8 cellular contexts compared by ENCODE assay signal in genomic region chr7:31122649-31123058, GRCh38.
DNase-seq lines count a peak whose midpoint lies in the region; ATAC-seq and TF ChIP-seq lines count a peak whose summit lies in the region.

No MANE protein-coding gene starts in this region.

- TF ChIP-seq CTCF in osteoblast (IDR thresholded peaks at IDR 0.05; ENCODE audit: extremely low read depth, low read depth, low read length): peak; percentile 94

- CTCF ChIA-PET in activated CD4-positive, alpha-beta T cell treated with anti-CD3 and anti-CD28 coated beads for 36 hours (lab: Charles Lee): interaction anchor here (0.6 to 11.6 kb wide), 41 partner anchors 10 to 1893 kb away, joined by 3 to 261 read pairs (median 4); no protein-coding TSS in a partner anchor

- H3K4me1 ChIP-seq in osteoblast (ENCODE audit: insufficient read depth, low read length): no peaks in the 10 kb centered on the region

- no peak overlapping the region for H2AFZ ChIP-seq in osteoblast (ENCODE audit: low read length)

- peak; percentile 61 for ATAC-seq in activated CD4-positive, alpha-beta T cell treated with anti-CD3 and anti-CD28 coated beads for 36 hours
- ATAC-seq in HG03196 (IDR thresholded peaks at IDR 0.05; ENCODE audit: unreplicated experiment) (peak; percentile 56), HG03045 (IDR thresholded peaks at IDR 0.05; ENCODE audit: unreplicated experiment) (no peak)

- no peak overlapping the region for H3K4me2 ChIP-seq in osteoblast (ENCODE audit: insufficient read depth, low read length)

- H3K27ac Mint-ChIP-seq in activated CD4-positive, alpha-beta T cell treated with anti-CD3 and anti-CD28 coated beads for 36 hours: no peak overlapping the region

- DNase-seq in activated CD4-positive, alpha-beta T cell treated with anti-CD3 and anti-CD28 coated beads for 36 hours: peak; percentile 67
- no peak for DNase-seq in activated CD4-positive, alpha-beta T cell treated with anti-CD3 and anti-CD28 coated beads, Interleukin-2, amount 50 U/mL, for 4 hours
- DNase-seq in NCI-H748 (lab: John Stamatoyannopoulos, UW; ENCODE audit: unreplicated experiment) (peak; percentile 75), globus pallidus (ENCODE audit: low spot score) (peak; percentile 69), osteoblast (ENCODE audit: insufficient read length, low spot score, missing footprints) (no peak)
- DNase-seq in activated T-cell treated with anti-CD3 and anti-CD28 coated beads, Interleukin-2, amount 50 U/mL, for 48 hours: peak; percentile 51 to 56

- intact Hi-C loops in activated CD4-positive, alpha-beta T cell treated with anti-CD3 and anti-CD28 coated beads for 36 hours (cut with DNase I, micrococcal nuclease): loop anchor here (1.0 to 10.0 kb wide), 4 partner anchors 78 to 328 kb away; no protein-coding TSS in a partner anchor

- no peaks in the 10 kb centered on the region for H4K20me1 ChIP-seq in osteoblast (ENCODE audit: insufficient read depth, low read length)

- no peak overlapping the region for H3K4me3 Mint-ChIP-seq in activated CD4-positive, alpha-beta T cell treated with anti-CD3 and anti-CD28 coated beads for 36 hours

- no peak overlapping the region for H3K4me3 ChIP-seq in osteoblast (ENCODE audit: insufficient read depth, low read length)

- no peaks in the 10 kb centered on the region for H3K36me3 ChIP-seq in osteoblast (ENCODE audit: insufficient read depth, low read length)

- no peak overlapping the region for H3K27ac ChIP-seq in osteoblast (ENCODE audit: low read depth, low read length)

- H3K27me3 Mint-ChIP-seq in activated CD4-positive, alpha-beta T cell treated with anti-CD3 and anti-CD28 coated beads for 36 hours: peaks cover 4% of the 10 kb centered on the region

- no peaks in the 10 kb centered on the region for H3K36me3 Mint-ChIP-seq in activated CD4-positive, alpha-beta T cell treated with anti-CD3 and anti-CD28 coated beads for 36 hours (ENCODE audit: low read depth)

- no peaks in the 10 kb centered on the region for H3K79me2 ChIP-seq in osteoblast (ENCODE audit: insufficient read depth, low read length)

- H3K27me3 ChIP-seq in osteoblast (ENCODE audit: insufficient read depth, low read length): peaks cover 3% of the 10 kb centered on the region

- no peaks in the 10 kb centered on the region for H3K9me3 Mint-ChIP-seq in activated CD4-positive, alpha-beta T cell treated with anti-CD3 and anti-CD28 coated beads for 36 hours (ENCODE audit: low read depth)

- no peaks in the 10 kb centered on the region for H3K9me3 ChIP-seq in osteoblast (ENCODE audit: low read depth, low read length)

- POLR2A ChIA-PET in activated CD4-positive, alpha-beta T cell treated with anti-CD3 and anti-CD28 coated beads for 36 hours (lab: Charles Lee): no interaction called here

- H3K4me1 Mint-ChIP-seq in activated CD4-positive, alpha-beta T cell treated with anti-CD3 and anti-CD28 coated beads for 36 hours: no peaks in the 10 kb centered on the region

Comparison
In these comparisons a context has a peak if more than half of its experiments do, and no peak if none do; other contexts are left out.
1. DNase-seq: peak in activated CD4-positive, alpha-beta T cell treated with anti-CD3 and anti-CD28 coated beads for 36 hours (single experiment), NCI-H748 (single experiment), activated T-cell treated with anti-CD3 and anti-CD28 coated beads, Interleukin-2, amount 50 U/mL, for 48 hours (2 of 2) and globus pallidus (single experiment); none in activated CD4-positive, alpha-beta T cell treated with anti-CD3 and anti-CD28 coated beads, Interleukin-2, amount 50 U/mL, for 4 hours (0 of 2) and osteoblast (single experiment).